Comparison of ENCODE assay signal across 10 cellular contexts in genomic region chr14:90384543-90384911, GRCh38. TPM values are rescaled to one million over a fixed set of nuclear protein-coding genes. Genes with fewer than 3 reads are reported as not detected.
DNase-seq lines count a peak whose midpoint lies in the region; ATAC-seq and TF ChIP-seq lines count a peak whose summit lies in the region.
"Had no signal": no experiment of that assay in that cellular context is flagged by ENCODE, and none has a peak within 500 bp of the region (broad histone marks: within the 10 kb centered on the region; RNA-seq: fewer than 3 reads in every experiment).

No MANE protein-coding gene starts in this region.

- no peaks in the 10 kb centered on the region for H3K9me3 ChIP-seq in CD4-positive, alpha-beta T cell (ENCODE audit: control insufficient read depth, low read length)
- H3K9me3 ChIP-seq in Karpas-422 (ENCODE audit: low read length) (no peaks in the 10 kb centered on the region), neuron (ENCODE audit: low read length) (no peaks in the 10 kb centered on the region)
- H3K9me3 ChIP-seq: mucosa of descending colon had no signal

- no peaks in the 10 kb centered on the region for H3K79me2 ChIP-seq in Karpas-422 (ENCODE audit: low read length)

- H3K4me3 Mint-ChIP-seq in CD4-positive, alpha-beta T cell, result no peak overlapping the region
- H3K4me3 Mint-ChIP-seq in stimulated activated effector memory CD8-positive, alpha-beta T cell treated with anti-CD3 and anti-CD28 coated beads, Interleukin-12 subunit alpha, Interleukin-12 subunit beta, amount 100 ng/mL, for 72 hours, result no peak overlapping the region
- H3K4me3 Mint-ChIP-seq: brain had no signal

- H3K27me3 ChIP-seq in CD4-positive, alpha-beta T cell (ENCODE audit: control insufficient read depth, insufficient read depth, low read length), result no peaks in the 10 kb centered on the region
- H3K27me3 ChIP-seq in Karpas-422 (ENCODE audit: low read length) (no peaks in the 10 kb centered on the region), neuron (ENCODE audit: insufficient read depth, low read length) (no peaks in the 10 kb centered on the region)

- H3K27me3 Mint-ChIP-seq in CD4-positive, alpha-beta T cell, result no peaks in the 10 kb centered on the region
- H3K27me3 Mint-ChIP-seq: brain had no signal

- peak overlapping the region; percentile 78 for H3K4me2 ChIP-seq in Karpas-422 (ENCODE audit: low read depth, low read length, poor library complexity, severe bottlenecking)

- H3K27ac Mint-ChIP-seq in CD4-positive, alpha-beta T cell, result no peak overlapping the region
- no peak overlapping the region for H3K27ac Mint-ChIP-seq in stimulated activated effector memory CD8-positive, alpha-beta T cell treated with anti-CD3 and anti-CD28 coated beads, Interleukin-12 subunit alpha, Interleukin-12 subunit beta, amount 100 ng/mL, for 72 hours
- H3K27ac Mint-ChIP-seq: brain had no signal

- no peak for TF ChIP-seq CTCF in CD4-positive, alpha-beta T cell (IDR thresholded peaks at IDR 0.05)

- H3K36me3 ChIP-seq in Karpas-422 (ENCODE audit: insufficient read depth, low read length) (no peaks in the 10 kb centered on the region), neuron (ENCODE audit: insufficient read depth, low read length) (no peaks in the 10 kb centered on the region)

- DNase-seq in CD4-positive, alpha-beta T cell, result peak in 1 of 10 experiments; percentile 29
- no peak for DNase-seq in Karpas-422
- DNase-seq in effector CD4-positive, alpha-beta T cell, result peak; percentile 23
- no peak for DNase-seq in stimulated activated effector memory CD8-positive, alpha-beta T cell treated with anti-CD3 and anti-CD28 coated beads, Interleukin-12 subunit alpha, Interleukin-12 subunit beta, amount 100 ng/mL, for 72 hours (ENCODE audit: low spot score in 2 of 2)
- no peak for DNase-seq in NCI-H2107 (lab: John Stamatoyannopoulos, UW)
- no peak for DNase-seq in D341Med (ENCODE audit: low spot score)

- POLR2A ChIA-PET in CD4-positive, alpha-beta T cell (lab: Charles Lee), result interaction anchor here (0.8 to 7.6 kb wide), 20 partner anchors 9 to 1722 kb away, joined by 3 to 423 read pairs (median 8); partner anchors contain the start of genes ATXN3, CALM1, EFCAB11 and GPR68

- H3K9me3 Mint-ChIP-seq in CD4-positive, alpha-beta T cell, result no peaks in the 10 kb centered on the region
- H3K9me3 Mint-ChIP-seq in stimulated activated effector memory CD8-positive, alpha-beta T cell treated with anti-CD3 and anti-CD28 coated beads, Interleukin-12 subunit alpha, Interleukin-12 subunit beta, amount 100 ng/mL, for 72 hours, result no peaks in the 10 kb centered on the region
- H3K9me3 Mint-ChIP-seq: brain had no signal

- peaks cover 30% of the 10 kb centered on the region for H3K4me1 ChIP-seq in Karpas-422 (ENCODE audit: low read length)
- H3K4me1 ChIP-seq in neuron (ENCODE audit: insufficient read depth, low read length), result peaks cover 26% of the 10 kb centered on the region

- peak overlapping the region; percentile 69 for H2AFZ ChIP-seq in Karpas-422 (ENCODE audit: low read length)
- peak overlapping the region; percentile 85 for H2AFZ ChIP-seq in neuron (ENCODE audit: low read depth, low read length)

- peak overlapping the region; percentile 95 for H3K27ac ChIP-seq in CD4-positive, alpha-beta T cell (ENCODE audit: low read depth, low read length)
- H3K27ac ChIP-seq in Karpas-422 (ENCODE audit: low read length), result no peak overlapping the region

- no peaks in the 10 kb centered on the region for H3K36me3 Mint-ChIP-seq in CD4-positive, alpha-beta T cell (ENCODE audit: low read depth)
- H3K36me3 Mint-ChIP-seq in stimulated activated effector memory CD8-positive, alpha-beta T cell treated with anti-CD3 and anti-CD28 coated beads, Interleukin-12 subunit alpha, Interleukin-12 subunit beta, amount 100 ng/mL, for 72 hours, result no peaks in the 10 kb centered on the region
- H3K36me3 Mint-ChIP-seq: brain had no signal

- H3K9me2 ChIP-seq in Karpas-422 (replicated peaks; ENCODE audit: insufficient read depth, low read length), result no peaks in the 10 kb centered on the region

- H3K9ac ChIP-seq in Karpas-422 (ENCODE audit: low read length), result no peak overlapping the region

- no peaks in the 10 kb centered on the region for H4K20me1 ChIP-seq in Karpas-422 (ENCODE audit: insufficient read depth, low read depth, low read length)

- CTCF ChIA-PET in CD4-positive, alpha-beta T cell (lab: Charles Lee), result interaction anchor here (1.0 to 9.5 kb wide), 4 partner anchors 12 to 374 kb away, joined by 4 to 66 read pairs (median 14); partner anchors contain the start of gene CALM1

- intact Hi-C loops in CD4-positive, alpha-beta T cell (cut with DNase I, micrococcal nuclease), result loop anchor here (1.0 to 10.0 kb wide), 6 partner anchors 15 to 860 kb away; partner anchors contain the start of genes EFCAB11 (in 2 of the 2), GPR68 (in 1 of the 2), NRDE2 (in 1 of the 2) and TDP1 (in 1 of the 2)

- H3K4me1 Mint-ChIP-seq in CD4-positive, alpha-beta T cell (ENCODE audit: low read depth), result peaks cover 23% of the 10 kb centered on the region
- peaks cover 14% of the 10 kb centered on the region for H3K4me1 Mint-ChIP-seq in stimulated activated effector memory CD8-positive, alpha-beta T cell treated with anti-CD3 and anti-CD28 coated beads, Interleukin-12 subunit alpha, Interleukin-12 subunit beta, amount 100 ng/mL, for 72 hours

- H3K4me3 ChIP-seq in Karpas-422 (ENCODE audit: low read length) (no peak overlapping the region), neuron (ENCODE audit: low read length) (peak overlapping the region; percentile 68)

- ATAC-seq in CD4-positive, alpha-beta T cell (ENCODE audit: poor library complexity), result peak; percentile 54
- ATAC-seq in stimulated activated effector memory CD8-positive, alpha-beta T cell treated with anti-CD3 and anti-CD28 coated beads, Interleukin-12 subunit alpha, Interleukin-12 subunit beta, amount 100 ng/mL, for 72 hours, result no peak
- ATAC-seq in HG03280 (IDR thresholded peaks at IDR 0.05; ENCODE audit: unreplicated experiment), result no peak

RNA-seq across cellular contexts. Expression of gene CALM1, which starts 12.3 kb away (rescaled TPM):
- total RNA-seq in CD4-positive, alpha-beta T cell, result 100 to 1,000 TPM; 960 to 975 TPM
- 560 and 724 TPM in 2 replicates for total RNA-seq in Karpas-422 (2014; rRNA removed; shearing (Covaris generic); ENCODE audit: low replicate concordance)

RNA-seq across cellular contexts. Expression of gene NRDE2, which starts 52.8 kb away (rescaled TPM):
- 10 to 100 TPM; 17.5 to 17.9 TPM for total RNA-seq in CD4-positive, alpha-beta T cell
- 19.5 and 22.3 TPM in 2 replicates for total RNA-seq in Karpas-422 (2014; rRNA removed; shearing (Covaris generic); ENCODE audit: low replicate concordance)
